15 cellular contexts compared by ENCODE assay signal in the genomic region with DNA sequence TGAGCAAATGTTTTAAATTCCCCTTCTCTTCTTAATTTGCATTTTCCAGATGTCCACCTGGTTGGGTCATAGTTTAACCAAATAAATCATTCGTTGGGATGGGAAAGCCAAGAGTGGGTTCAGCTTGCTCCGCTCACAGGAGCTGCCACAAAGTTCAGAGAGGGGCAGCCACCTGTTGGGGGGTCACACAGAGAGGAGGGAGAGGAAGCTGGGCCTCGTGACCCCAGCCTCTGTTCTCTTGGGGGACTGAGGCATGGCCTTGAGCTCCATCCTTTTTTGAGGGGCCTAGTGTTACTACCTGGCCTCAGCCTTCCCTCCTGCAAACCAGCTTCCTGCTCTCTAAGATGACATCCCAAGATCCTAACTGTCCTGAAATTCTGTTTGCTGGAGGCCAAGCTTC. TPM values are rescaled to one million over a fixed set of nuclear protein-coding genes. Genes with fewer than 3 reads are reported as not detected.
DNase-seq lines count a peak whose midpoint lies in the region; ATAC-seq and TF ChIP-seq lines count a peak whose summit lies in the region.
"Had no signal": no experiment of that assay in that cellular context is flagged by ENCODE, and none has a peak within 500 bp of the region (broad histone marks: within the 10 kb centered on the region; RNA-seq: fewer than 3 reads in every experiment).

No MANE protein-coding gene starts in this region.

- no peaks in the 10 kb centered on the region for H3K79me2 ChIP-seq in osteoblast (ENCODE audit: insufficient read depth, low read length)

- H3K27ac Mint-ChIP-seq in activated CD8-positive, alpha-beta T cell treated with anti-CD3 and anti-CD28 coated beads, Interleukin-2, amount 10 ng/mL, durations not matched to agents 7 days and 5 days = no peak overlapping the region
- H3K27ac Mint-ChIP-seq: CD4-positive, CD25-positive, alpha-beta regulatory T cell had no signal

- peaks cover 3% of the 10 kb centered on the region for H4K20me1 ChIP-seq in osteoblast (ENCODE audit: insufficient read depth, low read length)

- H3K4me1 Mint-ChIP-seq in activated CD8-positive, alpha-beta T cell treated with anti-CD3 and anti-CD28 coated beads, Interleukin-2, amount 10 ng/mL, durations not matched to agents 7 days and 5 days (ENCODE audit: low read depth) = peaks cover 15% of the 10 kb centered on the region

- no peak overlapping the region for H3K27ac ChIP-seq in osteoblast (ENCODE audit: low read depth, low read length)
- H3K27ac ChIP-seq: BLaER1 treated with 17β-estradiol and CSF1 and Interleukin-3, amounts not matched to agents 10 nM and 100 nM; GM23248 had no signal

- no peak overlapping the region for H2AFZ ChIP-seq in osteoblast (ENCODE audit: low read length)
- H2AFZ ChIP-seq: GM23248 had no signal

- H3K27me3 ChIP-seq in GM06990 (replicated peaks; ENCODE audit: control insufficient read depth, insufficient read depth, low read length) = no peaks in the 10 kb centered on the region
- no peaks in the 10 kb centered on the region for H3K27me3 ChIP-seq in osteoblast (ENCODE audit: insufficient read depth, low read length)

- H3K4me3 ChIP-seq in GM06990 (replicated peaks; ENCODE audit: low read depth, low read length) (peak overlapping the region; percentile 20), osteoblast (ENCODE audit: insufficient read depth, low read length) (no peak overlapping the region)
- H3K4me3 ChIP-seq: BLaER1 treated with 17β-estradiol and CSF1 and Interleukin-3, amounts not matched to agents 10 nM and 100 nM; GM23248 had no signal

- no peak overlapping the region for H3K4me3 Mint-ChIP-seq in activated CD8-positive, alpha-beta T cell treated with anti-CD3 and anti-CD28 coated beads, Interleukin-2, amount 10 ng/mL, durations not matched to agents 7 days and 5 days
- H3K4me3 Mint-ChIP-seq: CD4-positive, CD25-positive, alpha-beta regulatory T cell had no signal

- H3K9me3 Mint-ChIP-seq in activated CD8-positive, alpha-beta T cell treated with anti-CD3 and anti-CD28 coated beads, Interleukin-2, amount 10 ng/mL, durations not matched to agents 7 days and 5 days (ENCODE audit: insufficient read depth) = no peaks in the 10 kb centered on the region
- H3K9me3 Mint-ChIP-seq: CD4-positive, CD25-positive, alpha-beta regulatory T cell had no signal

- TF ChIP-seq POLR2A in GM19099 (IDR thresholded peaks at IDR 0.05; ENCODE audit: extremely low read depth, insufficient read length, low read depth) = peak; percentile 45

- H3K36me3 ChIP-seq in GM06990 (ENCODE audit: control insufficient read depth, insufficient read depth, low read length) (no peaks in the 10 kb centered on the region), osteoblast (ENCODE audit: insufficient read depth, low read length) (no peaks in the 10 kb centered on the region)

- no peaks in the 10 kb centered on the region for H3K27me3 Mint-ChIP-seq in activated CD8-positive, alpha-beta T cell treated with anti-CD3 and anti-CD28 coated beads, Interleukin-2, amount 10 ng/mL, durations not matched to agents 7 days and 5 days (ENCODE audit: low read depth)
- H3K27me3 Mint-ChIP-seq: CD4-positive, CD25-positive, alpha-beta regulatory T cell had no signal

- H3K9me3 ChIP-seq in osteoblast (ENCODE audit: low read depth, low read length) = no peaks in the 10 kb centered on the region
- H3K9me3 ChIP-seq: BLaER1 treated with 17β-estradiol and CSF1 and Interleukin-3, amounts not matched to agents 10 nM and 100 nM had no signal

- POLR2A ChIA-PET in activated CD8-positive, alpha-beta T cell treated with anti-CD3 and anti-CD28 coated beads, Interleukin-2, amount 10 ng/mL, durations not matched to agents 7 days and 5 days (lab: Charles Lee) = interaction anchor here (0.7 kb wide), 1 partner anchor 11 kb away, joined by 3 read pairs; no protein-coding TSS in a partner anchor

- peaks cover 10% of the 10 kb centered on the region for H3K4me1 ChIP-seq in osteoblast (ENCODE audit: insufficient read depth, low read length)

- no peak for ATAC-seq in activated CD8-positive, alpha-beta T cell treated with anti-CD3 and anti-CD28 coated beads, Interleukin-2, amount 10 ng/mL, durations not matched to agents 7 days and 5 days
- ATAC-seq in SK-N-SH treated with all-trans-retinoic acid at 6 μM for 48 hours = no peak
- no peak for ATAC-seq in GM18868 (IDR thresholded peaks at IDR 0.05; ENCODE audit: unreplicated experiment)

- TF ChIP-seq CTCF in GM06990 (IDR thresholded peaks at IDR 0.05; ENCODE audit: insufficient read depth, low read length, poor library complexity, severe bottlenecking) (no peak), osteoblast (IDR thresholded peaks at IDR 0.05; ENCODE audit: extremely low read depth, low read depth, low read length) (no peak)

- DNase-seq in GM06990 (ENCODE audit: extremely low read depth, insufficient read length) (no peak), NAMALWA (ENCODE audit: low spot score) (peak; percentile 46), osteoblast (ENCODE audit: insufficient read length, low spot score, missing footprints) (peak; percentile 3)
- no peak for DNase-seq in activated CD8-positive, alpha-beta T cell treated with anti-CD3 and anti-CD28 coated beads, Interleukin-2, amount 10 ng/mL, durations not matched to agents 7 days and 5 days
- DNase-seq: ACHN; CD4-positive, CD25-positive, alpha-beta regulatory T cell; DMS 273 treated with DMSO at 0.1 percent for 48 hours; GM23248; IMR-90; KBM-7 had no signal

- H3K36me3 Mint-ChIP-seq in activated CD8-positive, alpha-beta T cell treated with anti-CD3 and anti-CD28 coated beads, Interleukin-2, amount 10 ng/mL, durations not matched to agents 7 days and 5 days (ENCODE audit: low read depth) = peaks cover 9% of the 10 kb centered on the region
- H3K36me3 Mint-ChIP-seq: CD4-positive, CD25-positive, alpha-beta regulatory T cell had no signal

- CTCF ChIA-PET in activated CD8-positive, alpha-beta T cell treated with anti-CD3 and anti-CD28 coated beads, Interleukin-2, amount 10 ng/mL, durations not matched to agents 7 days and 5 days (lab: Charles Lee) = no interaction called here

- H3K4me2 ChIP-seq in osteoblast (ENCODE audit: insufficient read depth, low read length) = no peak overlapping the region
- H3K4me2 ChIP-seq: BLaER1 treated with 17β-estradiol and CSF1 and Interleukin-3, amounts not matched to agents 10 nM and 100 nM had no signal

TF ChIP-seq in SK-N-SH treated with all-trans-retinoic acid at 6 μM for 48 hours, 23 proteins besides CTCF, POLR2A, EP300 and RAD21:
- TF ChIP-seq ZFP3 (CRISPR knock-in tag; IDR thresholded peaks at IDR 0.05) (no peak), CSDC2 (CRISPR knock-in tag; IDR thresholded peaks at IDR 0.05) (no peak), ZNF565 (CRISPR knock-in tag; conservative IDR thresholded peaks at IDR 0.05; ENCODE audit: low read depth) (no peak)
- TF ChIP-seq, protein P1, sequence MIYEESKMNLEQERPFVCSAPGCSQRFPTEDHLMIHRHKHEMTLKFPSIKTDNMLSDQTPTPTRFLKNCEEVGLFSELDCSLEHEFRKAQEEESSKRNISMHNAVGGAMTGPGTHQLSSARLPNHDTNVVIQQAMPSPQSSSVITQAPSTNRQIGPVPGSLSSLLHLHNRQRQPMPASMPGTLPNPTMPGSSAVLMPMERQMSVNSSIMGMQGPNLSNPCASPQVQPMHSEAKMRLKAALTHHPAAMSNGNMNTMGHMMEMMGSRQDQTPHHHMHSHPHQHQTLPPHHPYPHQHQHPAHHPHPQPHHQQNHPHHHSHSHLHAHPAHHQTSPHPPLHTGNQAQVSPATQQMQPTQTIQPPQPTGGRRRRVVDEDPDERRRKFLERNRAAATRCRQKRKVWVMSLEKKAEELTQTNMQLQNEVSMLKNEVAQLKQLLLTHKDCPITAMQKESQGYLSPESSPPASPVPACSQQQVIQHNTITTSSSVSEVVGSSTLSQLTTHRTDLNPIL (CRISPR knock-in tag; IDR thresholded peaks at IDR 0.05; ENCODE audit: low read depth) = no peak

RNA-seq across cellular contexts. Expression of a gene that starts 2.5 kb away (rescaled TPM):
- 0.29 and 0.36 TPM in 2 replicates for total RNA-seq in osteoblast
- total RNA-seq in activated CD8-positive, alpha-beta T cell treated with anti-CD3 and anti-CD28 coated beads, Interleukin-2, amount 10 ng/mL, durations not matched to agents 7 days and 5 days = 1 to 10 TPM; 2.2 to 3.6 TPM
- total RNA-seq: A172 had no signal

RNA-seq across cellular contexts. Expression of a gene that starts 24.3 kb away (rescaled TPM):
- 16.2 and 17.4 TPM in 2 replicates for total RNA-seq in osteoblast
- 10 to 100 TPM; 22.1 to 25.4 TPM for total RNA-seq in activated CD8-positive, alpha-beta T cell treated with anti-CD3 and anti-CD28 coated beads, Interleukin-2, amount 10 ng/mL, durations not matched to agents 7 days and 5 days

RNA-seq across cellular contexts. Expression of a gene that starts 24.4 kb away (rescaled TPM):
- 37.4 and 47.4 TPM in 2 replicates for total RNA-seq in osteoblast
- total RNA-seq in activated CD8-positive, alpha-beta T cell treated with anti-CD3 and anti-CD28 coated beads, Interleukin-2, amount 10 ng/mL, durations not matched to agents 7 days and 5 days = 10 to 100 TPM; 97.9 to 98.7 TPM

RNA-seq across cellular contexts. Expression of a gene that starts 29.3 kb away (rescaled TPM):
- 13.8 and 15.9 TPM in 2 replicates for total RNA-seq in osteoblast
- total RNA-seq in activated CD8-positive, alpha-beta T cell treated with anti-CD3 and anti-CD28 coated beads, Interleukin-2, amount 10 ng/mL, durations not matched to agents 7 days and 5 days = 10 to 100 TPM; 20.3 to 22.8 TPM

RNA-seq across cellular contexts. Expression of a gene that starts 35.6 kb away (rescaled TPM):
- 6.2 and 6.5 TPM in 2 replicates for total RNA-seq in osteoblast
- 10 to 100 TPM; 35.6 TPM for total RNA-seq in activated CD8-positive, alpha-beta T cell treated with anti-CD3 and anti-CD28 coated beads, Interleukin-2, amount 10 ng/mL, durations not matched to agents 7 days and 5 days

Comparison
In these comparisons a context has a peak if more than half of its experiments do, and no peak if none do; other contexts are left out.
1. DNase-seq: peak in NAMALWA (single experiment) and osteoblast (single experiment); none in GM06990 (single experiment) and activated CD8-positive, alpha-beta T cell treated with anti-CD3 and anti-CD28 coated beads, Interleukin-2, amount 10 ng/mL, durations not matched to agents 7 days and 5 days (single experiment).